11 cellular contexts compared by ENCODE assay signal in genomic region chr14:99260652-99261551, GRCh38. TPM values are rescaled to one million over a fixed set of nuclear protein-coding genes. Genes with fewer than 3 reads are reported as not detected.
DNase-seq lines count a peak whose midpoint lies in the region; ATAC-seq and TF ChIP-seq lines count a peak whose summit lies in the region.
"Had no signal": no experiment of that assay in that cellular context is flagged by ENCODE, and none has a peak within 500 bp of the region (broad histone marks: within the 10 kb centered on the region; RNA-seq: fewer than 3 reads in every experiment).

No MANE protein-coding gene starts in this region.

- peaks cover 72% of the 10 kb centered on the region for H3K36me3 Mint-ChIP-seq in CD4-positive, CD25-positive, alpha-beta regulatory T cell
- peaks cover 82% of the 10 kb centered on the region for H3K36me3 Mint-ChIP-seq in activated naive CD4-positive, alpha-beta T cell treated with anti-CD3 and anti-CD28 coated beads for 36 hours (ENCODE audit: low read depth)

- H3K4me3 ChIP-seq in CD4-positive, CD25-positive, alpha-beta regulatory T cell (ENCODE audit: low read depth, low read length): peak overlapping the region; percentile 99

- H3K27me3 Mint-ChIP-seq in CD4-positive, CD25-positive, alpha-beta regulatory T cell: peaks cover 6% of the 10 kb centered on the region
- H3K27me3 Mint-ChIP-seq in activated naive CD4-positive, alpha-beta T cell treated with anti-CD3 and anti-CD28 coated beads for 36 hours (ENCODE audit: low read depth): no peaks in the 10 kb centered on the region

- peak overlapping the region; percentile 100 for H3K27ac Mint-ChIP-seq in CD4-positive, CD25-positive, alpha-beta regulatory T cell
- peak overlapping the region; percentile 95 for H3K27ac Mint-ChIP-seq in activated naive CD4-positive, alpha-beta T cell treated with anti-CD3 and anti-CD28 coated beads for 36 hours

- ATAC-seq in CD4-positive, CD25-positive, alpha-beta regulatory T cell (ENCODE audit: low read depth in 2 of 2): peak; percentile 49 to 60

- peaks cover 21 to 97% (median 67%) of the 10 kb centered on the region in 4 donors for H3K4me1 Mint-ChIP-seq in CD4-positive, CD25-positive, alpha-beta regulatory T cell
- H3K4me1 Mint-ChIP-seq in activated naive CD4-positive, alpha-beta T cell treated with anti-CD3 and anti-CD28 coated beads for 36 hours (ENCODE audit: low read depth): peaks cover 83% of the 10 kb centered on the region

- no peaks in the 10 kb centered on the region for H3K27me3 ChIP-seq in CD4-positive, CD25-positive, alpha-beta regulatory T cell (ENCODE audit: control insufficient read depth, insufficient read depth, low read length)

- CTCF ChIA-PET in RWPE1 (lab: Yijun Ruan, JAX): interaction anchor here (0.9 kb wide), 1 partner anchor 155 kb away, joined by 4 read pairs; no protein-coding TSS in a partner anchor
- CTCF ChIA-PET in activated naive CD4-positive, alpha-beta T cell treated with anti-CD3 and anti-CD28 coated beads for 36 hours (lab: Charles Lee): interaction anchor here (1.1 to 2.7 kb wide), 4 partner anchors 18 to 72 kb away, joined by 3 to 9 read pairs (median 5); no protein-coding TSS in a partner anchor

- peak; percentile 60 to 90 (median 81) for DNase-seq in CD4-positive, CD25-positive, alpha-beta regulatory T cell
- no peak for DNase-seq in RWPE1 (ENCODE audit: low spot score)
- DNase-seq in activated naive CD4-positive, alpha-beta T cell treated with anti-CD3 and anti-CD28 coated beads for 36 hours: peak; percentile 72
- DNase-seq in mesenteric fat pad (ENCODE audit: low spot score): peak; percentile 75
- no peak for DNase-seq in kidney tubule cell (ENCODE audit: low spot score)
- no peak for DNase-seq in GM10266 (ENCODE audit: extremely low spot score)
- DNase-seq in NCI-H1092 treated with DMSO at 0.1 percent for 48 hours (lab: John Stamatoyannopoulos, UW): no peak
- no peak for DNase-seq in kidney glomerular epithelial cell (lab: John Stamatoyannopoulos, UW)
- DNase-seq: COR-L47, NCI-H187, RPMI8226 had no signal

- POLR2A ChIA-PET in RWPE1 (lab: Yijun Ruan, JAX; ENCODE audit: low non-redundant PET): no interaction called here

- no peaks in the 10 kb centered on the region for H3K9me3 ChIP-seq in CD4-positive, CD25-positive, alpha-beta regulatory T cell (ENCODE audit: control insufficient read depth in 2 of 2, low read length in 2 of 2)

- H3K9me3 Mint-ChIP-seq in CD4-positive, CD25-positive, alpha-beta regulatory T cell: peaks cover 0 to 1% (median 0%) of the 10 kb centered on the region in 7 donors
- no peaks in the 10 kb centered on the region for H3K9me3 Mint-ChIP-seq in activated naive CD4-positive, alpha-beta T cell treated with anti-CD3 and anti-CD28 coated beads for 36 hours

- H3K4me1 ChIP-seq in CD4-positive, CD25-positive, alpha-beta regulatory T cell (ENCODE audit: control insufficient read depth, insufficient read depth, low read length, poor library complexity, severe bottlenecking): peaks cover 100% of the 10 kb centered on the region

- H3K4me3 Mint-ChIP-seq in CD4-positive, CD25-positive, alpha-beta regulatory T cell: peak overlapping the region; percentile 94 to 99 (median 96)
- H3K4me3 Mint-ChIP-seq in activated naive CD4-positive, alpha-beta T cell treated with anti-CD3 and anti-CD28 coated beads for 36 hours: peak overlapping the region; percentile 96

- H3K36me3 ChIP-seq in CD4-positive, CD25-positive, alpha-beta regulatory T cell (ENCODE audit: control insufficient read depth, insufficient read depth, low read length): peaks cover 31% of the 10 kb centered on the region

- TF ChIP-seq CTCF in RWPE1 (conservative IDR thresholded peaks at IDR 0.05; ENCODE audit: low read depth): no peak
- TF ChIP-seq CTCF in GM10266 (IDR thresholded peaks at IDR 0.05; ENCODE audit: control insufficient read depth, insufficient read depth, low read depth, missing control alignments): no peak

- intact Hi-C loops in activated naive CD4-positive, alpha-beta T cell treated with anti-CD3 and anti-CD28 coated beads for 36 hours (cut with micrococcal nuclease): loop anchor here (1.0 to 10.0 kb wide), 3 partner anchors 18 to 746 kb away; no protein-coding TSS in a partner anchor

- H3K27ac ChIP-seq in CD4-positive, CD25-positive, alpha-beta regulatory T cell (ENCODE audit: insufficient read depth, low read length, poor library complexity, severe bottlenecking): peak overlapping the region; percentile 99
- peak overlapping the region; percentile 13; the same call in 1 of the 2 replicates for H3K27ac ChIP-seq in RWPE1

RNA-seq across cellular contexts. Expression of gene BCL11B, which starts 11.1 kb away (rescaled TPM):
- 210 TPM for total RNA-seq in CD4-positive, CD25-positive, alpha-beta regulatory T cell
- 1 to 10 TPM; 5.3 to 5.7 (median 5.4) TPM for polyA plus RNA-seq in CD4-positive, CD25-positive, alpha-beta regulatory T cell
- total RNA-seq in activated naive CD4-positive, alpha-beta T cell treated with anti-CD3 and anti-CD28 coated beads for 36 hours: 10 to 100 TPM; 71.7 to 71.9 TPM
- 0.67 TPM for total RNA-seq in mesenteric fat pad

Comparison
In these comparisons a context has a peak if more than half of its experiments do, and no peak if none do; other contexts are left out.
1. DNase-seq: peak in CD4-positive, CD25-positive, alpha-beta regulatory T cell (3 of 3), activated naive CD4-positive, alpha-beta T cell treated with anti-CD3 and anti-CD28 coated beads for 36 hours (single experiment) and mesenteric fat pad (single experiment); none in RWPE1 (single experiment), kidney tubule cell (single experiment), GM10266 (single experiment), NCI-H1092 treated with DMSO at 0.1 percent for 48 hours (single experiment) and kidney glomerular epithelial cell (single experiment).
2. RNA of gene BCL11B, which starts 11.1 kb away (total RNA-seq): 210 TPM in CD4-positive, CD25-positive, alpha-beta regulatory T cell (single experiment) and 71.7 to 71.9 TPM in activated naive CD4-positive, alpha-beta T cell treated with anti-CD3 and anti-CD28 coated beads for 36 hours; 0.67 TPM in mesenteric fat pad (single experiment); every median in the first group is over 10 times any median in the second.